In genomic region chr10:68897336-68897741, GRCh38 we compare ENCODE assay signal across 8 cellular contexts. TPM values are rescaled to one million over a fixed set of nuclear protein-coding genes. Genes with fewer than 3 reads are reported as not detected.
DNase-seq lines count a peak whose midpoint lies in the region; ATAC-seq and TF ChIP-seq lines count a peak whose summit lies in the region.

No MANE protein-coding gene starts in this region.

- ATAC-seq in heart right ventricle: no peak
- ATAC-seq in HG03045 (IDR thresholded peaks at IDR 0.05; ENCODE audit: unreplicated experiment): no peak
- no peak for ATAC-seq in HG03025 (IDR thresholded peaks at IDR 0.05; ENCODE audit: low FRiP score, unreplicated experiment)

- H3K4me3 ChIP-seq in heart right ventricle (no peak overlapping the region), right atrium auricular region (no peak overlapping the region)

- H3K4me1 ChIP-seq in heart right ventricle (peaks cover 3 to 16% (median 13%) of the 10 kb centered on the region in 9 donors), right atrium auricular region (peaks cover 0 to 10% of the 10 kb centered on the region in 2 donors)

- H3K36me3 ChIP-seq in heart right ventricle (no peaks in the 10 kb centered on the region), right atrium auricular region (no peaks in the 10 kb centered on the region)

- WGBS in heart right ventricle, 2 donors: 34 to 36% methylated on average over 3 of the region's 3 CpGs

- TF ChIP-seq CTCF in heart right ventricle (IDR thresholded peaks at IDR 0.05) (peak in 8 of 9 donors; percentile 10 to 69 (median 54)), right atrium auricular region (IDR thresholded peaks at IDR 0.05) (peak in 1 of 2 donors; percentile 54)

- H3K9me3 ChIP-seq in heart right ventricle (no peaks in the 10 kb centered on the region), right atrium auricular region (no peaks in the 10 kb centered on the region)

- H3K27me3 ChIP-seq in heart right ventricle: no peaks in the 10 kb centered on the region
- H3K27me3 ChIP-seq in right atrium auricular region: no peaks in the 10 kb centered on the region

- peak in 1 of 2 donors; percentile 55 for DNase-seq in heart right ventricle
- DNase-seq in right atrium auricular region (ENCODE audit: low spot score): no peak
- peak; percentile 44 for DNase-seq in NCI-H1105 treated with DMSO at 0.1 percent for 48 hours (lab: John Stamatoyannopoulos, UW)
- DNase-seq in SKM-1 treated with dmso at 0.1 percent for 144 hours (lab: John Stamatoyannopoulos, UW; ENCODE audit: unreplicated experiment): peak; percentile 52
- peak; percentile 82 for DNase-seq in dermis blood vessel endothelial cell
- DNase-seq in mucosa of gallbladder (ENCODE audit: low spot score): peak; percentile 64

- H3K27ac ChIP-seq in heart right ventricle: no peak overlapping the region
- no peak overlapping the region for H3K27ac ChIP-seq in right atrium auricular region

- intact Hi-C loops in heart right ventricle (cut with DNase I): loop anchor here in 8 of 10 donors (5.0 to 10.0 kb wide), 5 partner anchors 73 to 345 kb away; partner anchors contain the start of gene STOX1 (in 1 of the 8)

RNA-seq across cellular contexts. Expression of gene DDX50, which starts 3.8 kb away (rescaled TPM):
- total RNA-seq in heart right ventricle (10 to 100 TPM; 18.3 to 21.7 (median 20.4) TPM), right atrium auricular region (10 to 100 TPM; 18.9 to 22.3 TPM), dermis blood vessel endothelial cell (46.6 and 49.0 TPM in 2 replicates), mucosa of gallbladder (30.9 TPM)
- 10 to 100 TPM in 1 of 2 donors, 1 to 10 TPM in 1; 7.2 to 15.8 TPM for polyA plus RNA-seq in heart right ventricle

RNA-seq across cellular contexts. Expression of gene DDX21, which starts 58.6 kb away (rescaled TPM):
- total RNA-seq in heart right ventricle: 10 to 100 TPM; 17.6 to 52.4 (median 25.5) TPM
- polyA plus RNA-seq in heart right ventricle: 10 to 100 TPM; 10.2 to 17.8 TPM
- total RNA-seq in right atrium auricular region: 10 to 100 TPM; 21.4 to 30.0 TPM
- 73.0 and 102 TPM in 2 replicates for total RNA-seq in dermis blood vessel endothelial cell
- 28.2 TPM for total RNA-seq in mucosa of gallbladder
